Comparison of ENCODE assay signal across 20 cellular contexts in the genomic region with DNA sequence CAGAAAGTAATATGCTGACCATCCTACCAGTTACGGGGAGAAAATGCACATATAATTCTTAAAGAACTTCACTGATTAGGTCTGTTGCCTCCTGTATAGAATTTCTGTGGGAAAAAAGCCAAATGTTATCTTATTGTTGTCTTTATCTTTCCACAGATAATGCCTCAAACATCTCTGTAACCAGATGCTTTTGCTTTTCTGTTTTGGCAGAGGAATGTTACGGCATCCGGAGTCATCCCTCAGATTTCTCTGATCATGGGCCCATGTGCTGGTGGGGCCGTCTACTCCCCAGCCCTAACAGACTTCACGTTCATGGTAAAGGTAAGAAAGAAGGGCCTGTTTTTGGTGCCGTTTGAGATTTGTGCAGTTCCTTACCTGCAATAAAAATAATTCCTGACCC.
"Had no signal": no experiment of that assay in that cellular context is flagged by ENCODE, and none has a peak within 500 bp of the region (broad histone marks: within the 10 kb centered on the region; RNA-seq: fewer than 3 reads in every experiment).

No MANE protein-coding gene starts in this region.

- H3K4me3 Mint-ChIP-seq: activated B cell treated with CpG ODN at 0.5 μM for 24 hours; activated CD8-positive, alpha-beta T cell treated with anti-CD3 and anti-CD28 coated beads, Interleukin-2, amount 10 ng/mL, durations not matched to agents 7 days and 5 days; activated naive CD8-positive, alpha-beta T cell treated with anti-CD3 and anti-CD28 coated beads, Interleukin-2, amount 50 U/mL, for 24 hours; T-helper 17 cell had no signal

- DNase-seq: activated B cell treated with CpG ODN at 0.5 μM for 24 hours; activated CD8-positive, alpha-beta memory T cell treated with anti-CD3 and anti-CD28 coated beads, Interleukin-2, amount 50 U/mL, for 48 hours; activated CD8-positive, alpha-beta T cell treated with anti-CD3 and anti-CD28 coated beads, Interleukin-2, amount 10 ng/mL, durations not matched to agents 7 days and 5 days; activated effector memory CD4-positive, alpha-beta T cell treated with anti-CD3 and anti-CD28 coated beads, Interleukin-2, amount 50 U/mL, for 16 hours; activated naive CD4-positive, alpha-beta T cell treated with Interleukin-2 at 50 U/mL for 16 hours; activated naive CD8-positive, alpha-beta T cell treated with anti-CD3 and anti-CD28 coated beads, Interleukin-2, amount 50 U/mL, for 24 hours; activated T-cell treated with anti-CD3 and anti-CD28 coated beads, Interleukin-2, amount 50 U/mL, for 1 hour; amygdala; NCI-H1092; NCI-H1417; NCI-H1930; NCI-H2171; NCI-H2227 treated with DMSO at 0.1 percent for 48 hours; NCI-H526; NCI-H774; SIG-M5; T-helper 17 cell; T-helper 9 cell had no signal

- H3K27me3 Mint-ChIP-seq: activated B cell treated with CpG ODN at 0.5 μM for 24 hours; activated naive CD8-positive, alpha-beta T cell treated with anti-CD3 and anti-CD28 coated beads, Interleukin-2, amount 50 U/mL, for 24 hours; T-helper 17 cell had no signal

- H3K27ac ChIP-seq: KMS-11 had no signal

- H3K27ac Mint-ChIP-seq: activated B cell treated with CpG ODN at 0.5 μM for 24 hours; activated CD8-positive, alpha-beta T cell treated with anti-CD3 and anti-CD28 coated beads, Interleukin-2, amount 10 ng/mL, durations not matched to agents 7 days and 5 days; activated naive CD4-positive, alpha-beta T cell treated with anti-CD3 and anti-CD28 coated beads, Interleukin-2, amount 50 U/mL, for 72 hours; activated naive CD8-positive, alpha-beta T cell treated with anti-CD3 and anti-CD28 coated beads, Interleukin-2, amount 50 U/mL, for 24 hours; T-helper 17 cell had no signal

- ATAC-seq: activated CD8-positive, alpha-beta T cell treated with anti-CD3 and anti-CD28 coated beads, Interleukin-2, amount 10 ng/mL, durations not matched to agents 7 days and 5 days; activated naive CD4-positive, alpha-beta T cell treated with anti-CD3 and anti-CD28 coated beads, Interleukin-2, amount 50 U/mL, for 72 hours; activated naive CD8-positive, alpha-beta T cell treated with anti-CD3 and anti-CD28 coated beads, Interleukin-2, amount 50 U/mL, for 24 hours; T-helper 17 cell had no signal
